ENCODE assay signal across 9 cellular contexts in the genomic region with DNA sequence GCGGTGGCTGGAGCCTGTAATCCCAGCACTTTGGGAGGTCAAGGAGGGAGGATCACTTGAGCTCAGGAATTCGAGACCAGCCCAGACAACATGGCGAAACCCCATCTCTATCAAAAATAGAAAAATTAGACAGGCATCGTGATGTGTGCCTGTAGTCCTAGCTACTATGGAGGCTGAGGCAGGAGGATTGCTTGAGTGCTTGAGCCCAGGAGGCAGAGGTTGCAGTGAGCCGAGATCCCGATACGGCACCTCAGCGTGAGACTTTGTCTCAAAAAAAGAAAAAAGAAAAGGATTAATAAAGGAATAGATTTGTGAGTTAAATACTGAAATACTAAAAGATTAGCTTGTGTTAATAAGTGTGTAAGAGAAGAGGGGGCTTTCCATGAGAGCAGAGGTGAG. TPM values are rescaled to one million over a fixed set of nuclear protein-coding genes. Genes with fewer than 3 reads are reported as not detected.
DNase-seq lines count a peak whose midpoint lies in the region; ATAC-seq, FAIRE-seq and TF ChIP-seq lines count a peak whose summit lies in the region.
"Had no signal": no experiment of that assay in that cellular context is flagged by ENCODE, and none has a peak within 500 bp of the region (broad histone marks: within the 10 kb centered on the region; RNA-seq: fewer than 3 reads in every experiment).

No MANE protein-coding gene starts in this region.

- peak overlapping the region in 1 of 2 donors; percentile 18 for H3K27ac ChIP-seq in kidney (ENCODE audit: low read depth in 2 of 2, low read length in 2 of 2)
- peak overlapping the region; percentile 73 to 88 (median 82) for H3K27ac ChIP-seq in stomach

- H3K9me3 ChIP-seq in kidney (ENCODE audit: control insufficient read depth in 1 of 2, low read length in 2 of 2) (no peaks in the 10 kb centered on the region), stomach (no peaks in the 10 kb centered on the region)

- H3K4me3 ChIP-seq in kidney (ENCODE audit: low read length in 2 of 2) (peak overlapping the region; percentile 57 to 60), stomach (peak overlapping the region; percentile 30 to 43 (median 38))

- peaks cover 14% of the 10 kb centered on the region for H3K4me1 Mint-ChIP-seq in activated CD4-positive, alpha-beta T cell treated with anti-CD3 and anti-CD28 coated beads, Interleukin-2, amount 10 ng/mL, durations not matched to agents 24 days and 14 days
- H3K4me1 Mint-ChIP-seq in activated naive CD8-positive, alpha-beta T cell (ENCODE audit: low read depth) = peaks cover 22% of the 10 kb centered on the region

- TF ChIP-seq POLR2A in stomach (IDR thresholded peaks at IDR 0.05) = no peak

- no peaks in the 10 kb centered on the region for H3K36me3 Mint-ChIP-seq in activated CD4-positive, alpha-beta T cell treated with anti-CD3 and anti-CD28 coated beads, Interleukin-2, amount 10 ng/mL, durations not matched to agents 24 days and 14 days (ENCODE audit: low read depth)
- H3K36me3 Mint-ChIP-seq in activated naive CD8-positive, alpha-beta T cell = no peaks in the 10 kb centered on the region

- TF ChIP-seq EP300 in stomach (IDR thresholded peaks at IDR 0.05) = no peak

- intact Hi-C loops in activated CD4-positive, alpha-beta T cell treated with anti-CD3 and anti-CD28 coated beads, Interleukin-2, amount 10 ng/mL, durations not matched to agents 24 days and 14 days (cut with micrococcal nuclease) = no loop called here
- intact Hi-C loops in kidney (cut with DNase I) = no loop called here
- intact Hi-C loops in stomach (cut with DNase I; ENCODE audit: low total_unique reads) = no loop called here

- H3K4me1 ChIP-seq in kidney (ENCODE audit: control insufficient read depth in 1 of 2, insufficient read depth in 1 of 2, low read depth in 1 of 2, low read length in 2 of 2) (peaks cover 0 to 5% of the 10 kb centered on the region in 2 donors), stomach (peaks cover 4 to 21% (median 10%) of the 10 kb centered on the region in 4 donors)

- TF ChIP-seq CTCF in kidney (IDR thresholded peaks at IDR 0.05; ENCODE audit: borderline replicate concordance, extremely low read depth, insufficient read depth) (no peak), stomach (IDR thresholded peaks at IDR 0.05) (no peak)

- DNase-seq in activated CD4-positive, alpha-beta T cell treated with anti-CD3 and anti-CD28 coated beads, Interleukin-2, amount 10 ng/mL, durations not matched to agents 24 days and 14 days = no peak
- no peak for DNase-seq in activated CD4-positive, alpha-beta T cell treated with anti-CD3 and anti-CD28 coated beads for 4 hours
- DNase-seq in kidney (no peak), stomach (no peak), NCI-H187 (lab: John Stamatoyannopoulos, UW) (no peak)
- no peak for DNase-seq in activated effector memory CD4-positive, alpha-beta T cell treated with anti-CD3 and anti-CD28 coated beads, Interleukin-2, amount 50 U/mL, for 16 hours

- no peaks in the 10 kb centered on the region for H3K9me3 Mint-ChIP-seq in activated CD4-positive, alpha-beta T cell treated with anti-CD3 and anti-CD28 coated beads, Interleukin-2, amount 10 ng/mL, durations not matched to agents 24 days and 14 days
- no peaks in the 10 kb centered on the region for H3K9me3 Mint-ChIP-seq in activated naive CD8-positive, alpha-beta T cell (ENCODE audit: low read depth)

- H3K27me3 ChIP-seq in stomach = no peaks in the 10 kb centered on the region

- FAIRE-seq in kidney (lab: Jason Lieb, UNC) = no peak

- peak overlapping the region; percentile 81 for H3K27ac Mint-ChIP-seq in activated CD4-positive, alpha-beta T cell treated with anti-CD3 and anti-CD28 coated beads, Interleukin-2, amount 10 ng/mL, durations not matched to agents 24 days and 14 days
- peak overlapping the region; percentile 96 for H3K27ac Mint-ChIP-seq in activated naive CD8-positive, alpha-beta T cell

- WGBS in stomach, 5 donors = 65 to 74% (median 68%) methylated on average over 8 of the region's 8 CpGs

- peaks cover 5% of the 10 kb centered on the region for H3K27me3 Mint-ChIP-seq in activated CD4-positive, alpha-beta T cell treated with anti-CD3 and anti-CD28 coated beads, Interleukin-2, amount 10 ng/mL, durations not matched to agents 24 days and 14 days
- H3K27me3 Mint-ChIP-seq in activated naive CD8-positive, alpha-beta T cell = no peaks in the 10 kb centered on the region

- no peaks in the 10 kb centered on the region for H3K36me3 ChIP-seq in kidney (ENCODE audit: control insufficient read depth in 1 of 2, insufficient read depth in 2 of 2, low read length in 2 of 2)
- no peaks in the 10 kb centered on the region for H3K36me3 ChIP-seq in stomach

- ATAC-seq in HG03097 (IDR thresholded peaks at IDR 0.05; ENCODE audit: low FRiP score, unreplicated experiment) = no peak

- H3K4me3 Mint-ChIP-seq in activated CD4-positive, alpha-beta T cell treated with anti-CD3 and anti-CD28 coated beads, Interleukin-2, amount 10 ng/mL, durations not matched to agents 24 days and 14 days = peak overlapping the region; percentile 78
- H3K4me3 Mint-ChIP-seq in activated naive CD8-positive, alpha-beta T cell = peak overlapping the region; percentile 89

- peak overlapping the region in 1 of 2 donors; percentile 38 for H3K9ac ChIP-seq in kidney (ENCODE audit: low read length in 2 of 2)

RNA-seq across cellular contexts. Expression of gene RPGRIP1, which starts 29.4 kb away (rescaled TPM):
- total RNA-seq in activated CD4-positive, alpha-beta T cell treated with anti-CD3 and anti-CD28 coated beads, Interleukin-2, amount 10 ng/mL, durations not matched to agents 24 days and 14 days = not detected in 2 replicates
- total RNA-seq in kidney = 0.47 TPM
- not detected for polyA plus RNA-seq in kidney (ENCODE audit: insufficient read depth, low read depth, low replicate concordance)
- under 1 TPM in 2 of 5 donors, not detected in 3; 0.29 to 0.58 TPM for total RNA-seq in stomach
- polyA plus RNA-seq in stomach = under 1 TPM in 2 of 3 donors, not detected in 1; 0.19 to 0.28 TPM
- total RNA-seq: T-helper 1 cell treated with Interleukin-12 subunit alpha and Interleukin-12 subunit beta and Interleukin-4 antibody, amounts not matched to agents 30 ng/mL and 1 ng/mL, for 36 hours had no signal

RNA-seq across cellular contexts. Expression of gene HNRNPC, which starts 40.0 kb away (rescaled TPM):
- total RNA-seq in activated CD4-positive, alpha-beta T cell treated with anti-CD3 and anti-CD28 coated beads, Interleukin-2, amount 10 ng/mL, durations not matched to agents 24 days and 14 days = 1,009 and 1,054 TPM in 2 replicates
- total RNA-seq in kidney = 398 TPM
- polyA plus RNA-seq in kidney (ENCODE audit: insufficient read depth, low read depth, low replicate concordance) = 462 TPM
- 100 to 1,000 TPM; 110 to 503 (median 282) TPM for total RNA-seq in stomach
- polyA plus RNA-seq in stomach = 100 to 1,000 TPM; 396 to 516 (median 409) TPM
